In the genomic region with DNA sequence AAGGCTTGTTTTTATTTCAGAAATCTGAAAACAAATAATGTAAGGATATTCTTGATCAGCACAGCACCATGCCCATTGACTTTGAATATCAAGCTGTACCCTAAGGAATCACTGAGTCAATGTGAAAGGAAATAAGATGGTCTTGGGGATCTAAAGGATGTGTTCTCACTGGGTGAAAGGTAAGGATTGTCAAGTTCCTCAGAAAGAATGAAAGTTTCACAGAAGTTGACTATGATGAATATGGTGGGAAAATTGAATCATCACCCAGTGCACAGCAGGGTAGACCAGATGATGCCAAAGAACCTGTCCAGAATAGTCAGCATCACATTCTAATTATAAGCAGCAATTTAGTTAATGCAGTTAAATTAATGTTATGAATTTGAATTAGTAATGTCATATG, we compare ENCODE assay signal across 23 cellular contexts. TPM values are rescaled to one million over a fixed set of nuclear protein-coding genes. Genes with fewer than 3 reads are reported as not detected.
"Had no signal": no experiment of that assay in that cellular context is flagged by ENCODE, and none has a peak within 500 bp of the region (broad histone marks: within the 10 kb centered on the region; RNA-seq: fewer than 3 reads in every experiment).

No MANE protein-coding gene starts in this region.

- H3K9me3 ChIP-seq: esophagus muscularis mucosa, gastroesophageal sphincter, heart left ventricle, lower lobe of right lung, mucosa of descending colon had no signal

- H3K36me3 ChIP-seq: esophagus muscularis mucosa, gastroesophageal sphincter, heart left ventricle, lower lobe of right lung had no signal

- H3K36me3 Mint-ChIP-seq: immature natural killer cell, mesothelial cell of epicardium, naive B cell had no signal

- ATAC-seq: foreskin keratinocyte, gastroesophageal sphincter, heart left ventricle, left colon, left lobe of liver, left ventricle myocardium superior, lower lobe of right lung, mucosa of descending colon had no signal

- H3K4me3 Mint-ChIP-seq: immature natural killer cell, mesothelial cell of epicardium, naive B cell had no signal

- H3K27ac Mint-ChIP-seq: immature natural killer cell, mesothelial cell of epicardium, naive B cell had no signal

- H3K9me3 Mint-ChIP-seq: immature natural killer cell, mesothelial cell of epicardium had no signal

- H3K27ac ChIP-seq: coronary artery, dorsolateral prefrontal cortex, esophagus muscularis mucosa, foreskin keratinocyte, gastroesophageal sphincter, heart left ventricle, hepatocyte, lower lobe of right lung had no signal

- H3K4me1 ChIP-seq: esophagus muscularis mucosa, foreskin keratinocyte, gastroesophageal sphincter, heart left ventricle, lower lobe of right lung had no signal

- DNase-seq: dermis blood vessel endothelial cell; dorsolateral prefrontal cortex; effector CD4-positive, alpha-beta T cell; effector memory CD4-positive, alpha-beta T cell; foreskin keratinocyte; heart left ventricle; hypothalamus; immature natural killer cell; islet precursor cell; kidney; kidney glomerular epithelial cell; left colon; left ventricle myocardium superior; lower lobe of right lung; mesenchymal stem cell; mucosa of descending colon; naive B cell had no signal

- H3K4me3 ChIP-seq: coronary artery, dorsolateral prefrontal cortex, esophagus muscularis mucosa, gastroesophageal sphincter, heart left ventricle, hepatocyte, lower lobe of right lung, mucosa of descending colon had no signal

- H3K4me1 Mint-ChIP-seq: immature natural killer cell had no signal

- H3K27me3 ChIP-seq: hepatocyte had no signal

RNA-seq across cellular contexts. Expression of gene ERC2, which starts 16.2 kb away (rescaled TPM):
- total RNA-seq: foreskin keratinocyte, left lobe of liver had no signal
